Comparison of ENCODE assay signal across 7 cellular contexts in genomic region chr13:39415403-39415802, GRCh38.
DNase-seq lines count a peak whose midpoint lies in the region; ATAC-seq and TF ChIP-seq lines count a peak whose summit lies in the region.

No MANE protein-coding gene starts in this region.

- BruUV-seq in OCI-LY7 (replicated peaks; lab: Mats Ljungman, UMichigan) = no TSS peak

- H3K9me3 ChIP-seq in GM23248 (ENCODE audit: low read depth) (no peaks in the 10 kb centered on the region), OCI-LY7 (ENCODE audit: low read length) (no peaks in the 10 kb centered on the region), fibroblast of lung (ENCODE audit: control insufficient read depth, insufficient read depth, low read depth, low read length) (no peaks in the 10 kb centered on the region), ovary (no peaks in the 10 kb centered on the region)

- H3K9me2 ChIP-seq in GM23248 (ENCODE audit: insufficient read depth) = no peaks in the 10 kb centered on the region
- H3K9me2 ChIP-seq in OCI-LY7 (ENCODE audit: insufficient read depth, low read length) = no peaks in the 10 kb centered on the region

- WGBS in GM23248 (ENCODE audit: low coverage in 1 of 2, low lambda C conversion rate in 2 of 2, missing lambda C conversion rate in 2 of 2), 2 experiments = 19 to 22% methylated on average over 3 of the region's 3 CpGs
- WGBS in ovary, 3 donors = 3 to 9% (median 8%) methylated on average over 3 of the region's 3 CpGs

- H4K20me1 ChIP-seq in GM23248 (ENCODE audit: insufficient read depth) (no peaks in the 10 kb centered on the region), OCI-LY7 (ENCODE audit: insufficient read depth, low read length) (no peaks in the 10 kb centered on the region), fibroblast of lung (ENCODE audit: control insufficient read depth, extremely low read depth, insufficient read depth, low read length) (no peaks in the 10 kb centered on the region)

- H3K27ac ChIP-seq in GM23248 (no peak overlapping the region), OCI-LY7 (ENCODE audit: low read depth, low read length, poor library complexity, severe bottlenecking) (no peak overlapping the region), fibroblast of lung (ENCODE audit: insufficient read depth, low read length) (no peak overlapping the region), ovary (no peak overlapping the region)

- no peaks in the 10 kb centered on the region for H3K27me3 ChIP-seq in GM23248 (replicated peaks; ENCODE audit: insufficient read depth)
- no peaks in the 10 kb centered on the region for H3K27me3 ChIP-seq in fibroblast of lung (ENCODE audit: control insufficient read depth, insufficient read depth, low read length)
- H3K27me3 ChIP-seq in ovary = no peaks in the 10 kb centered on the region

- no peak overlapping the region for H3K4me2 ChIP-seq in GM23248 (ENCODE audit: unreplicated experiment)
- no peak overlapping the region for H3K4me2 ChIP-seq in OCI-LY7 (ENCODE audit: low read length)
- no peak overlapping the region for H3K4me2 ChIP-seq in fibroblast of lung (ENCODE audit: extremely low read depth, insufficient read depth, low read length)

- peaks cover 21% of the 10 kb centered on the region for H3K4me1 ChIP-seq in GM23248 (ENCODE audit: insufficient read depth)
- peaks cover 14% of the 10 kb centered on the region for H3K4me1 ChIP-seq in OCI-LY7 (ENCODE audit: insufficient read depth, low read length, poor library complexity, severe bottlenecking)
- H3K4me1 ChIP-seq in fibroblast of lung (ENCODE audit: control insufficient read depth, extremely low read depth, insufficient read depth, low read length) = no peaks in the 10 kb centered on the region
- peaks cover 19% of the 10 kb centered on the region for H3K4me1 ChIP-seq in ovary (ENCODE audit: insufficient read depth)

- CTCF ChIA-PET in OCI-LY7 (lab: Charles Lee; ENCODE audit: unreplicated experiment) = interaction anchor here (1.1 kb wide), 1 partner anchor 197 kb away, joined by 4 read pairs; no protein-coding TSS in a partner anchor

- H3K79me2 ChIP-seq in GM23248 (ENCODE audit: insufficient read depth) (no peaks in the 10 kb centered on the region), OCI-LY7 (ENCODE audit: insufficient read depth, low read depth, low read length) (no peaks in the 10 kb centered on the region), fibroblast of lung (ENCODE audit: control insufficient read depth, insufficient read depth, low read length) (no peaks in the 10 kb centered on the region)

- H2AFZ ChIP-seq in GM23248 (no peak overlapping the region), OCI-LY7 (ENCODE audit: low read length) (no peak overlapping the region), fibroblast of lung (ENCODE audit: low read length) (no peak overlapping the region)

- intact Hi-C loops in OCI-LY7 (cut with micrococcal nuclease; ENCODE audit: unreplicated experiment) (loop anchor here (1.0 kb wide), 2 partner anchors 187 to 197 kb away; no protein-coding TSS in a partner anchor), ovary (cut with DNase I) (loop anchor here in 1 of 4 donors (10.0 kb wide), 1 partner anchor 189 kb away; the partner anchor contains the start of gene LHFPL6)

- no peaks in the 10 kb centered on the region for H3K36me3 ChIP-seq in GM23248 (ENCODE audit: low read depth)
- H3K36me3 ChIP-seq in OCI-LY7 (ENCODE audit: insufficient read depth, low read length) = no peaks in the 10 kb centered on the region
- no peaks in the 10 kb centered on the region for H3K36me3 ChIP-seq in fibroblast of lung (ENCODE audit: control insufficient read depth, insufficient read depth, low read length)
- H3K36me3 ChIP-seq in ovary = no peaks in the 10 kb centered on the region

- POLR2A ChIA-PET in OCI-LY7 (lab: Charles Lee) = no interaction called here

- H3K4me3 ChIP-seq in GM23248 (no peak overlapping the region), OCI-LY7 (ENCODE audit: low read depth, low read length, poor library complexity, severe bottlenecking) (no peak overlapping the region), fibroblast of lung (replicated peaks in 1 of 4; ENCODE audit: control extremely low read depth in 1 of 4, insufficient read depth in 1 of 4, low read depth in 3 of 4, low read length in 4 of 4) (no peak overlapping the region), ovary (no peak overlapping the region)

- in situ Hi-C loops in GM23248 (cut with MboI) = no loop called here

- TF ChIP-seq CTCF in OCI-LY7 (conservative IDR thresholded peaks at IDR 0.05; ENCODE audit: low read length) (peak; percentile 85), fibroblast of lung (conservative IDR thresholded peaks at IDR 0.05 in 1 of 2, IDR thresholded peaks at IDR 0.05 in 1 of 2; ENCODE audit: low read depth in 1 of 2, low read length in 2 of 2) (peak; percentile 61 to 70), ovary (IDR thresholded peaks at IDR 0.05) (no peak)

- no peak for ATAC-seq in GM18517 (IDR thresholded peaks at IDR 0.05; ENCODE audit: unreplicated experiment)

- H3K9ac ChIP-seq in GM23248 (no peak overlapping the region), fibroblast of lung (ENCODE audit: insufficient read depth, low read length) (no peak overlapping the region)

- TF ChIP-seq POLR2A in ovary (IDR thresholded peaks at IDR 0.05) = no peak

- DNase-seq in GM23248 = peak; percentile 68
- DNase-seq in OCI-LY7 (ENCODE audit: low spot score) = peak; percentile 64
- DNase-seq in fibroblast of lung (ENCODE audit: low read depth in 2 of 2) = peak; percentile 47 to 62
- DNase-seq in ovary = peak; percentile 20 to 61 (median 57)
- no peak for DNase-seq in T1000 (lab: John Stamatoyannopoulos, UW)
- no peak for DNase-seq in T-helper 1 cell

- TF ChIP-seq EP300 in ovary (IDR thresholded peaks at IDR 0.05) = no peak

- H3F3A ChIP-seq in GM23248 (ENCODE audit: insufficient read depth) = peaks cover 20% of the 10 kb centered on the region

Comparison
In these comparisons a context has a peak if more than half of its experiments do, and no peak if none do; other contexts are left out.
1. DNase-seq: peak in GM23248 (single experiment), OCI-LY7 (single experiment), fibroblast of lung (2 of 2) and ovary (5 of 5); none in T1000 (single experiment) and T-helper 1 cell (0 of 5).
2. CTCF ChIP-seq: peak in OCI-LY7 (single experiment) and fibroblast of lung (2 of 2); none in ovary (0 of 3).